In genomic region chr7:138745189-138745588, GRCh38 we compare ENCODE assay signal across 28 cellular contexts. TPM values are rescaled to one million over a fixed set of nuclear protein-coding genes. Genes with fewer than 3 reads are reported as not detected.
DNase-seq lines count a peak whose midpoint lies in the region; ATAC-seq and TF ChIP-seq lines count a peak whose summit lies in the region.
"Had no signal": no experiment of that assay in that cellular context is flagged by ENCODE, and none has a peak within 500 bp of the region (broad histone marks: within the 10 kb centered on the region; RNA-seq: fewer than 3 reads in every experiment).

No MANE protein-coding gene starts in this region.

- no peak overlapping the region for H3K56ac ChIP-seq in mesendoderm (ENCODE audit: low read length)

- H3K4me1 ChIP-seq in DND-41 (ENCODE audit: insufficient read depth, low read length) (0 out of 2 replicates have a peak, but pooled peaks cover 3% of the 10 kb centered on the region), mesendoderm (ENCODE audit: control insufficient read depth, low read depth, low read length) (no peaks in the 10 kb centered on the region), gastroesophageal sphincter (no peaks in the 10 kb centered on the region)
- H3K4me1 ChIP-seq: HAP-1, Peyer's patch had no signal

- H3K27ac ChIP-seq in DND-41 (ENCODE audit: low read length) (no peak overlapping the region), mesendoderm (ENCODE audit: low read depth, low read length) (no peak overlapping the region), gastroesophageal sphincter (no peak overlapping the region)
- H3K27ac ChIP-seq: Peyer's patch, SJCRH30 had no signal

- H3K4me3 ChIP-seq in DND-41 (ENCODE audit: low read depth in 1 of 2, low read length in 2 of 2): no peak overlapping the region
- H3K4me3 ChIP-seq in mesendoderm (ENCODE audit: low read length): no peak overlapping the region
- H3K4me3 ChIP-seq in gastroesophageal sphincter: no peak overlapping the region
- H3K4me3 ChIP-seq: GM23338, HAP-1, Peyer's patch, SJCRH30 had no signal

- WGBS in mesendoderm (ENCODE audit: extremely low coverage, insufficient coverage, low lambda C conversion rate): no CpG with 5 or more reads among the region's 7 CpGs
- 90 to 93% methylated on average over 3 to 5 of the region's 7 CpGs for WGBS in gastroesophageal sphincter (ENCODE audit: low coverage in 1 of 2), 2 donors

- H3K23ac ChIP-seq in mesendoderm (ENCODE audit: low read length): peak overlapping the region; percentile 66

- H3K18ac ChIP-seq in mesendoderm (ENCODE audit: low read length): no peak overlapping the region

- no peak for ATAC-seq in activated CD8-positive, alpha-beta memory T cell treated with anti-CD3 and anti-CD28 coated beads, Interleukin-2, amount 10 ng/mL, durations not matched to agents 7 days and 5 days
- peak; percentile 50; the same call in 2 of the 3 replicates for ATAC-seq in DND-41 (ENCODE audit: insufficient read depth, low read depth)
- ATAC-seq in gastroesophageal sphincter: no peak
- ATAC-seq: GM23338 had no signal

- H3K9ac ChIP-seq in DND-41 (ENCODE audit: low read depth, low read length) (no peak overlapping the region), mesendoderm (ENCODE audit: low read length) (no peak overlapping the region)

- TF ChIP-seq POLR2A in gastroesophageal sphincter (IDR thresholded peaks at IDR 0.05): no peak

- H3K9me3 ChIP-seq in DND-41 (ENCODE audit: insufficient read depth, low read length, severe bottlenecking): no peaks in the 10 kb centered on the region
- H3K9me3 ChIP-seq in gastroesophageal sphincter: no peaks in the 10 kb centered on the region
- H3K9me3 ChIP-seq: HAP-1, Peyer's patch, SJCRH30 had no signal

- H3K4me3 Mint-ChIP-seq in activated CD8-positive, alpha-beta memory T cell treated with anti-CD3 and anti-CD28 coated beads, Interleukin-2, amount 10 ng/mL, durations not matched to agents 7 days and 5 days: no peak overlapping the region
- no peak overlapping the region for H3K4me3 Mint-ChIP-seq in activated CD4-positive, alpha-beta memory T cell treated with anti-CD3 and anti-CD28 coated beads, Interleukin-2, amount 10 ng/mL, durations not matched to agents 7 days and 5 days
- H3K4me3 Mint-ChIP-seq: CD8-positive, alpha-beta memory T cell; GM23338 had no signal

- H4K8ac ChIP-seq in mesendoderm (ENCODE audit: low read depth, low read length): no peak overlapping the region

- no peak overlapping the region for H2BK120ac ChIP-seq in mesendoderm (ENCODE audit: low read depth, low read length)

- H4K20me1 ChIP-seq in DND-41 (ENCODE audit: insufficient read depth, low read length): no peaks in the 10 kb centered on the region

- H3K79me1 ChIP-seq in mesendoderm (ENCODE audit: low read length): no peaks in the 10 kb centered on the region

- no peaks in the 10 kb centered on the region for H3K27me3 Mint-ChIP-seq in activated CD8-positive, alpha-beta memory T cell treated with anti-CD3 and anti-CD28 coated beads, Interleukin-2, amount 10 ng/mL, durations not matched to agents 7 days and 5 days
- H3K27me3 Mint-ChIP-seq in activated CD4-positive, alpha-beta memory T cell treated with anti-CD3 and anti-CD28 coated beads, Interleukin-2, amount 10 ng/mL, durations not matched to agents 7 days and 5 days: no peaks in the 10 kb centered on the region

- H3K9me3 Mint-ChIP-seq in activated CD8-positive, alpha-beta memory T cell treated with anti-CD3 and anti-CD28 coated beads, Interleukin-2, amount 10 ng/mL, durations not matched to agents 7 days and 5 days (ENCODE audit: low read depth): no peaks in the 10 kb centered on the region
- no peaks in the 10 kb centered on the region for H3K9me3 Mint-ChIP-seq in activated CD4-positive, alpha-beta memory T cell treated with anti-CD3 and anti-CD28 coated beads, Interleukin-2, amount 10 ng/mL, durations not matched to agents 7 days and 5 days
- H3K9me3 Mint-ChIP-seq: CD8-positive, alpha-beta memory T cell; GM23338 had no signal

- no peak for TF ChIP-seq EP300 in gastroesophageal sphincter (IDR thresholded peaks at IDR 0.05)

- H3K4me1 Mint-ChIP-seq in activated CD8-positive, alpha-beta memory T cell treated with anti-CD3 and anti-CD28 coated beads, Interleukin-2, amount 10 ng/mL, durations not matched to agents 7 days and 5 days: peaks cover 31% of the 10 kb centered on the region
- peaks cover 42% of the 10 kb centered on the region for H3K4me1 Mint-ChIP-seq in activated CD4-positive, alpha-beta memory T cell treated with anti-CD3 and anti-CD28 coated beads, Interleukin-2, amount 10 ng/mL, durations not matched to agents 7 days and 5 days
- H3K4me1 Mint-ChIP-seq: GM23338 had no signal

- no peak overlapping the region for H3K27ac Mint-ChIP-seq in activated CD8-positive, alpha-beta memory T cell treated with anti-CD3 and anti-CD28 coated beads, Interleukin-2, amount 10 ng/mL, durations not matched to agents 7 days and 5 days
- peak overlapping the region; percentile 59 for H3K27ac Mint-ChIP-seq in activated CD4-positive, alpha-beta memory T cell treated with anti-CD3 and anti-CD28 coated beads, Interleukin-2, amount 10 ng/mL, durations not matched to agents 7 days and 5 days
- H3K27ac Mint-ChIP-seq: GM23338 had no signal

- no peak overlapping the region for H2BK15ac ChIP-seq in mesendoderm (replicated peaks; ENCODE audit: low read depth)

- H2BK5ac ChIP-seq in mesendoderm (ENCODE audit: low read length): no peak overlapping the region

- TF ChIP-seq CTCF in DND-41 (IDR thresholded peaks at IDR 0.05; ENCODE audit: borderline replicate concordance, extremely low read depth, low read length, poor library complexity, severe bottlenecking): no peak
- TF ChIP-seq CTCF in gastroesophageal sphincter (IDR thresholded peaks at IDR 0.05): no peak

- H3K4ac ChIP-seq in mesendoderm (ENCODE audit: low read depth, low read length): no peak overlapping the region

- H2AK5ac ChIP-seq in mesendoderm (ENCODE audit: low read length): no peak overlapping the region

- no peaks in the 10 kb centered on the region for H3K79me2 ChIP-seq in DND-41 (ENCODE audit: insufficient read depth, low read length)
- H3K79me2 ChIP-seq in mesendoderm (ENCODE audit: control insufficient read depth, insufficient read depth, low read length): no peaks in the 10 kb centered on the region

- no peaks in the 10 kb centered on the region for H3K36me3 Mint-ChIP-seq in activated CD8-positive, alpha-beta memory T cell treated with anti-CD3 and anti-CD28 coated beads, Interleukin-2, amount 10 ng/mL, durations not matched to agents 7 days and 5 days
- no peaks in the 10 kb centered on the region for H3K36me3 Mint-ChIP-seq in activated CD4-positive, alpha-beta memory T cell treated with anti-CD3 and anti-CD28 coated beads, Interleukin-2, amount 10 ng/mL, durations not matched to agents 7 days and 5 days (ENCODE audit: low read depth)
- H3K36me3 Mint-ChIP-seq: CD8-positive, alpha-beta memory T cell had no signal

- DNase-seq in activated CD8-positive, alpha-beta memory T cell treated with anti-CD3 and anti-CD28 coated beads, Interleukin-2, amount 10 ng/mL, durations not matched to agents 7 days and 5 days: peak; percentile 47
- no peak for DNase-seq in activated CD8-positive, alpha-beta memory T cell treated with anti-CD3 and anti-CD28 coated beads, Interleukin-2, amount 50 U/mL, for 48 hours
- DNase-seq in DND-41 (no peak), mesendoderm (no peak), NCI-H446 (lab: John Stamatoyannopoulos, UW) (no peak), NCI-H446 treated with DMSO at 0.1 percent for 48 hours (lab: John Stamatoyannopoulos, UW) (no peak)
- no peak for DNase-seq in activated CD4-positive, alpha-beta memory T cell treated with anti-CD3 and anti-CD28 coated beads, Interleukin-2, amount 10 ng/mL, durations not matched to agents 7 days and 5 days
- DNase-seq: AML-193; C1 segment of cervical spinal cord; Calu3; DMS153; GDM1; KBM-7; NCI-H1092; NCI-H1436 treated with DMSO at 0.1 percent for 48 hours; NCI-H1930; NCI-H2227 treated with DMSO at 0.1 percent for 48 hours; NCI-H524; NCI-H774; NK-92 treated with Interleukin-12 subunit alpha and Interleukin-12 subunit beta, amount 100 ng/mL, for 24 hours; Peyer's patch; SJCRH30 had no signal

- POLR2A ChIA-PET in activated CD4-positive, alpha-beta memory T cell treated with anti-CD3 and anti-CD28 coated beads, Interleukin-2, amount 10 ng/mL, durations not matched to agents 7 days and 5 days (lab: Charles Lee): no interaction called here

- H3K27me3 ChIP-seq in DND-41 (ENCODE audit: insufficient read depth, low read length, poor library complexity) (no peaks in the 10 kb centered on the region), mesendoderm (ENCODE audit: insufficient read depth, low read length, poor library complexity) (no peaks in the 10 kb centered on the region), gastroesophageal sphincter (peaks cover 7% of the 10 kb centered on the region)
- H3K27me3 ChIP-seq: Peyer's patch, SJCRH30 had no signal

- H3K36me3 ChIP-seq in DND-41 (ENCODE audit: insufficient read depth, low read length) (no peaks in the 10 kb centered on the region), mesendoderm (ENCODE audit: control insufficient read depth, insufficient read depth, low read length) (no peaks in the 10 kb centered on the region), gastroesophageal sphincter (no peaks in the 10 kb centered on the region)
- H3K36me3 ChIP-seq: HAP-1, Peyer's patch, SJCRH30 had no signal

- CTCF ChIA-PET in activated CD8-positive, alpha-beta memory T cell treated with anti-CD3 and anti-CD28 coated beads, Interleukin-2, amount 10 ng/mL, durations not matched to agents 7 days and 5 days (lab: Charles Lee): interaction anchor here (1.0 kb wide), 1 partner anchor 11 kb away, joined by 3 read pairs; no protein-coding TSS in a partner anchor
- CTCF ChIA-PET in activated CD4-positive, alpha-beta memory T cell treated with anti-CD3 and anti-CD28 coated beads, Interleukin-2, amount 10 ng/mL, durations not matched to agents 7 days and 5 days (lab: Charles Lee): interaction anchor here (0.5 kb wide), 1 partner anchor 72 kb away, joined by 3 read pairs; no protein-coding TSS in a partner anchor

- H3K4me2 ChIP-seq in DND-41 (ENCODE audit: insufficient read depth, low read length): no peak overlapping the region
- H3K4me2 ChIP-seq in mesendoderm (ENCODE audit: low read length): no peak overlapping the region
- H3K4me2 ChIP-seq: GM23338 had no signal

- no peak overlapping the region for H2AFZ ChIP-seq in DND-41 (ENCODE audit: low read depth, low read length)
- H2AFZ ChIP-seq: GM23338 had no signal

- no peak overlapping the region for H4K5ac ChIP-seq in mesendoderm (ENCODE audit: low read length)

RNA-seq across cellular contexts. Expression of gene SVOPL, which starts 44.0 kb away (rescaled TPM):
- not detected for total RNA-seq in activated CD8-positive, alpha-beta memory T cell treated with anti-CD3 and anti-CD28 coated beads, Interleukin-2, amount 10 ng/mL, durations not matched to agents 7 days and 5 days
- not detected for total RNA-seq in activated CD4-positive, alpha-beta memory T cell treated with anti-CD3 and anti-CD28 coated beads, Interleukin-2, amount 10 ng/mL, durations not matched to agents 7 days and 5 days
- 1.2 TPM for polyA plus RNA-seq in mesendoderm (2013, experiment 1 of 2)
- polyA plus RNA-seq in mesendoderm (2013, experiment 2 of 2): 0.99 TPM
- under 1 TPM in 1 of 4 donors, not detected in 3; 0.08 TPM for total RNA-seq in gastroesophageal sphincter
- total RNA-seq: A172; CD8-positive, alpha-beta memory T cell; SJCRH30 had no signal
- polyA plus RNA-seq: AG04450; CD8-positive, alpha-beta memory T cell had no signal

RNA-seq across cellular contexts. Expression of gene TMEM213, which starts 52.6 kb away (rescaled TPM):
- total RNA-seq in activated CD8-positive, alpha-beta memory T cell treated with anti-CD3 and anti-CD28 coated beads, Interleukin-2, amount 10 ng/mL, durations not matched to agents 7 days and 5 days: under 1 TPM in 1 of 2 experiments, not detected in 1; 0.06 TPM
- total RNA-seq in activated CD4-positive, alpha-beta memory T cell treated with anti-CD3 and anti-CD28 coated beads, Interleukin-2, amount 10 ng/mL, durations not matched to agents 7 days and 5 days: 1 to 10 TPM in 1 of 2 experiments, under 1 TPM in 1; 0.73 to 1.1 TPM
- 0.10 TPM for polyA plus RNA-seq in mesendoderm (2013, experiment 1 of 2)
- polyA plus RNA-seq in mesendoderm (2013, experiment 2 of 2): 0.03 TPM
- total RNA-seq in gastroesophageal sphincter: under 1 TPM in 1 of 4 donors, not detected in 3; 0.25 TPM
- total RNA-seq: A172; CD8-positive, alpha-beta memory T cell; GM23338; Peyer's patch; SJCRH30 had no signal
- polyA plus RNA-seq: AG04450 had no signal

RNA-seq across cellular contexts. Expression of gene ATP6V0A4, which starts 52.8 kb away (rescaled TPM):
- total RNA-seq in activated CD8-positive, alpha-beta memory T cell treated with anti-CD3 and anti-CD28 coated beads, Interleukin-2, amount 10 ng/mL, durations not matched to agents 7 days and 5 days: not detected
- total RNA-seq in activated CD4-positive, alpha-beta memory T cell treated with anti-CD3 and anti-CD28 coated beads, Interleukin-2, amount 10 ng/mL, durations not matched to agents 7 days and 5 days: under 1 TPM in 1 of 2 experiments, not detected in 1; 0.23 TPM
- polyA plus RNA-seq in mesendoderm (2013, experiment 1 of 2): 0.15 TPM
- polyA plus RNA-seq in mesendoderm (2013, experiment 2 of 2): 0.21 TPM
- total RNA-seq in gastroesophageal sphincter: under 1 TPM in 1 of 4 donors, not detected in 3; 0.82 TPM
- total RNA-seq: CD8-positive, alpha-beta memory T cell had no signal
- polyA plus RNA-seq: AG04450; CD8-positive, alpha-beta memory T cell had no signal
